Comparison of ENCODE assay signal across 1 cellular context in the genomic region with DNA sequence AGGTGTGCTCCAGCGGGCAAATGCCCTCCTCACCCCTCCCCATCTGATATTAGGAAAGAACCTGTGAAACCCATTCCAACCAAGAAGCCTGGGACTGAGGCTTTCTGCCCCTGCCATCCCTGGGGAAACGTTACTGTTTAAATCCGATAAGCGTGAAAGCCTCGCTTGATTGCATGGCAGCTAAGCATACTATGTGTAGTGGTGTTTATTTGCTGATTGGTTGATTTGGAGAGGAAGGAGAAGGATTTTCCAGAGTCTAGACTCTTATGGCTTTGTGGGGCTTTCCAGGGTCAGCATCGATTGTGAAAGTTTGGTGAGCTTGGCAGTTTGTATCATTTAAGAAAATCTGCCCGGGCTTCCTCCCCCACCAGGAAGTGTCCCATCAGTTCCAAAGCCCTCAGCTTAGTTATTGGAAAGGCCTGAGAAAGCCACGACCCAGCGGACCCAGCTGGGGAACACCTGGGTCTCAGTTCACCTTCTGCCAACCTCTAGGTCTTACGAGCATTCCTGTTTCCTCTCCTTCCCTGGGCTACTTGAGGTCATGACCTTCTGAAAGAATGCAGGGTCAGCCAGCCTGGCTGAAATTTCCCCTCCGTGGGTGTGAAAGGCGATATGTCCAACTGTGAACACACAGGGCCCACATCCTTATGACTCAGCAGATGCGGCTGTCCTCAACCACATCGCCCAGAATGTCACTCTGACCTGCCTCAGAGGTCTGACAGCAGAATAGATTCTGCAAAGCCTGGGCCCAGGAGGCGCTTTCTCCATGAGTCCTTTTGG.
TF ChIP-seq lines count a peak whose summit lies in the region.

No MANE protein-coding gene starts in this region.

TF ChIP-seq in GM12878, 131 proteins besides CTCF, POLR2A, EP300 and RAD21 (continues in another document):
- TF ChIP-seq IRF5 (IDR thresholded peaks at IDR 0.05; ENCODE audit: borderline replicate concordance), result no peak
- TF ChIP-seq, protein P1, sequence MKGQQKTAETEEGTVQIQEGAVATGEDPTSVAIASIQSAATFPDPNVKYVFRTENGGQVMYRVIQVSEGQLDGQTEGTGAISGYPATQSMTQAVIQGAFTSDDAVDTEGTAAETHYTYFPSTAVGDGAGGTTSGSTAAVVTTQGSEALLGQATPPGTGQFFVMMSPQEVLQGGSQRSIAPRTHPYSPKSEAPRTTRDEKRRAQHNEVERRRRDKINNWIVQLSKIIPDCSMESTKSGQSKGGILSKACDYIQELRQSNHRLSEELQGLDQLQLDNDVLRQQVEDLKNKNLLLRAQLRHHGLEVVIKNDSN (IDR thresholded peaks at IDR 0.05; ENCODE audit: borderline replicate concordance, extremely low read length, insufficient read depth, low read depth, low read length), result no peak
- TF ChIP-seq MAX (IDR thresholded peaks at IDR 0.05; ENCODE audit: low read depth, low read length), result no peak
- TF ChIP-seq CUX1 (IDR thresholded peaks at IDR 0.05; ENCODE audit: insufficient replicate concordance, low read depth, low read length), result peak; percentile 66
- peak; percentile 70 for TF ChIP-seq ATF2 (IDR thresholded peaks at IDR 0.05; ENCODE audit: low read length)
- no peak for TF ChIP-seq NFYA (IDR thresholded peaks at IDR 0.05; ENCODE audit: borderline replicate concordance, low read depth, low read length)
- no peak for TF ChIP-seq STAT3 (IDR thresholded peaks at IDR 0.05; ENCODE audit: low read depth, low read length)
- no peak for TF ChIP-seq EZH2 (IDR thresholded peaks at IDR 0.05; ENCODE audit: borderline replicate concordance, control insufficient read depth, low read depth, low read length)
- TF ChIP-seq PAX8 (IDR thresholded peaks at IDR 0.05), result no peak
- TF ChIP-seq MXI1 (IDR thresholded peaks at IDR 0.05; ENCODE audit: low read depth, low read length), result peak; percentile 66
- 0 out of 2 replicates have a peak, but pooled peaks have one; percentile 20 for TF ChIP-seq ZSCAN29 (IDR thresholded peaks at IDR 0.05)
- no peak for TF ChIP-seq HDAC6 (IDR thresholded peaks at IDR 0.05; ENCODE audit: unreplicated experiment)
- TF ChIP-seq MEF2A (IDR thresholded peaks at IDR 0.05; ENCODE audit: insufficient read depth, low read depth, low read length), result no peak
- peak; percentile 94; the same call in 1 of the 2 replicates for TF ChIP-seq NBN (IDR thresholded peaks at IDR 0.05)
- TF ChIP-seq RB1 (IDR thresholded peaks at IDR 0.05; ENCODE audit: borderline replicate concordance), result peak; percentile 16; the same call in 1 of the 2 replicates
- TF ChIP-seq CEBPZ (IDR thresholded peaks at IDR 0.05; ENCODE audit: low read depth, low read length), result no peak
- peak; percentile 94 for TF ChIP-seq SKIL (IDR thresholded peaks at IDR 0.05; ENCODE audit: low read depth, poor library complexity, severe bottlenecking)
- TF ChIP-seq SIN3A (IDR thresholded peaks at IDR 0.05; ENCODE audit: low read depth, low read length), result no peak
- TF ChIP-seq HCFC1 (IDR thresholded peaks at IDR 0.05; ENCODE audit: low read length), result no peak
- TF ChIP-seq FOXK2 (IDR thresholded peaks at IDR 0.05), result no peak
- TF ChIP-seq SP1 (IDR thresholded peaks at IDR 0.05; ENCODE audit: low read depth, low read length), result peak; percentile 90
- TF ChIP-seq GATAD2B (conservative IDR thresholded peaks at IDR 0.05; ENCODE audit: low read depth), result peak; percentile 92; the same call in 1 of the 2 replicates
- TF ChIP-seq, protein P2, sequence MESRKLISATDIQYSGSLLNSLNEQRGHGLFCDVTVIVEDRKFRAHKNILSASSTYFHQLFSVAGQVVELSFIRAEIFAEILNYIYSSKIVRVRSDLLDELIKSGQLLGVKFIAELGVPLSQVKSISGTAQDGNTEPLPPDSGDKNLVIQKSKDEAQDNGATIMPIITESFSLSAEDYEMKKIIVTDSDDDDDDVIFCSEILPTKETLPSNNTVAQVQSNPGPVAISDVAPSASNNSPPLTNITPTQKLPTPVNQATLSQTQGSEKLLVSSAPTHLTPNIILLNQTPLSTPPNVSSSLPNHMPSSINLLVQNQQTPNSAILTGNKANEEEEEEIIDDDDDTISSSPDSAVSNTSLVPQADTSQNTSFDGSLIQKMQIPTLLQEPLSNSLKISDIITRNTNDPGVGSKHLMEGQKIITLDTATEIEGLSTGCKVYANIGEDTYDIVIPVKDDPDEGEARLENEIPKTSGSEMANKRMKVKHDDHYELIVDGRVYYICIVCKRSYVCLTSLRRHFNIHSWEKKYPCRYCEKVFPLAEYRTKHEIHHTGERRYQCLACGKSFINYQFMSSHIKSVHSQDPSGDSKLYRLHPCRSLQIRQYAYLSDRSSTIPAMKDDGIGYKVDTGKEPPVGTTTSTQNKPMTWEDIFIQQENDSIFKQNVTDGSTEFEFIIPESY (IDR thresholded peaks at IDR 0.05), result no peak
- TF ChIP-seq TAF1 (IDR thresholded peaks at IDR 0.05; ENCODE audit: borderline replicate concordance, low read depth, low read length), result 0 out of 2 replicates have a peak, but pooled peaks have one; percentile 24
- TF ChIP-seq CREB1 (IDR thresholded peaks at IDR 0.05; ENCODE audit: low read depth), result no peak; the same call in 1 of the 2 replicates
- TF ChIP-seq MYB (IDR thresholded peaks at IDR 0.05; ENCODE audit: borderline replicate concordance, low read depth, low read length), result peak; percentile 83
- TF ChIP-seq KDM1A (IDR thresholded peaks at IDR 0.05; ENCODE audit: borderline replicate concordance), result no peak
- no peak for TF ChIP-seq ELK1 (IDR thresholded peaks at IDR 0.05; ENCODE audit: low read depth, low read length)
- peak; percentile 99 for TF ChIP-seq EED (IDR thresholded peaks at IDR 0.05; ENCODE audit: low read depth)
